Comparison of ENCODE assay signal across 19 cellular contexts in genomic region chr4:153553155-153553819, GRCh38.
A peak's percentile ranks its signal among the peaks of the same experiment; 100 is the strongest.
DNase-seq lines count a peak whose midpoint lies in the region; ATAC-seq and TF ChIP-seq lines count a peak whose summit lies in the region.
"Had no signal": no experiment of that assay in that cellular context is flagged by ENCODE, and none has a peak within 500 bp of the region (broad histone marks: within the 10 kb centered on the region; RNA-seq: fewer than 3 reads in every experiment).

No MANE protein-coding gene starts in this region.

- H3K36me3 ChIP-seq in aorta (ENCODE audit: control insufficient read depth in 1 of 2, insufficient read depth in 2 of 2, low read length in 1 of 2), result no peaks in the 10 kb centered on the region
- H3K36me3 ChIP-seq in brain microvascular endothelial cell (replicated peaks), result peaks cover 3% of the 10 kb centered on the region

- peaks cover 60% of the 10 kb centered on the region for H3K4me1 Mint-ChIP-seq in chondrocyte (ENCODE audit: low read depth)
- H3K4me1 Mint-ChIP-seq in naive thymus-derived CD8-positive, alpha-beta T cell, result peaks cover 23 to 55% (median 45%) of the 10 kb centered on the region in 4 donors

- intact Hi-C loops in Right ventricle myocardium superior (cut with DNase I) (no loop called here), Right ventricle myocardium inferior (cut with DNase I) (loop anchor here (2.0 to 5.0 kb wide), 2 partner anchors 20 to 66 kb away; no protein-coding TSS in a partner anchor), aorta (cut with DNase I) (loop anchor here in 1 of 2 donors (5.0 kb wide), 1 partner anchor 86 kb away; the partner anchor contains the start of gene TMEM131L)

- no peaks in the 10 kb centered on the region for H3K9me3 Mint-ChIP-seq in chondrocyte (ENCODE audit: low read depth)
- H3K9me3 Mint-ChIP-seq in naive thymus-derived CD8-positive, alpha-beta T cell, result no peaks in the 10 kb centered on the region
- H3K9me3 Mint-ChIP-seq: IgD-negative memory B cell had no signal

- H3K4me3 ChIP-seq in aorta (ENCODE audit: low read length in 2 of 2), result peak overlapping the region in 1 of 2 donors; percentile 34
- H3K4me3 ChIP-seq in brain microvascular endothelial cell (ENCODE audit: low read depth, low read length), result no peak overlapping the region
- H3K4me3 ChIP-seq: dorsolateral prefrontal cortex, smooth muscle cell had no signal

- DNase-seq in Right ventricle myocardium superior (no peak), Right ventricle myocardium inferior (ENCODE audit: missing footprints) (no peak), chondrocyte (ENCODE audit: low spot score) (no peak), aorta (no peak), brain microvascular endothelial cell (no peak)
- DNase-seq in naive thymus-derived CD8-positive, alpha-beta T cell, result no peak
- no peak for DNase-seq in NK-92 treated with Interleukin-12 subunit alpha and Interleukin-12 subunit beta, amount 100 ng/mL, for 24 hours (lab: John Stamatoyannopoulos, UW)
- DNase-seq: ACHN; activated CD8-positive, alpha-beta memory T cell treated with anti-CD3 and anti-CD28 coated beads for 24 hours; activated effector memory CD4-positive, alpha-beta T cell treated with anti-CD3 and anti-CD28 coated beads, Interleukin-2, amount 50 U/mL, for 16 hours; dorsolateral prefrontal cortex; erythroblast; NCI-H524; OCI-M1; SW 1271 had no signal

- H3K27ac ChIP-seq in aorta (ENCODE audit: low read depth in 1 of 2, low read length in 2 of 2), result peak overlapping the region; percentile 89 to 92
- no peak overlapping the region for H3K27ac ChIP-seq in brain microvascular endothelial cell
- H3K27ac ChIP-seq: VCaP had no signal

- TF ChIP-seq CTCF in chondrocyte (IDR thresholded peaks at IDR 0.05), result no peak
- no peak for TF ChIP-seq CTCF in brain microvascular endothelial cell (IDR thresholded peaks at IDR 0.05; ENCODE audit: low read depth, low read length, missing control alignments)

- in situ Hi-C loops in brain microvascular endothelial cell (cut with HindIII; ENCODE audit: low pct_ligation_motif_present, low sequenced_read_pairs), result no loop called here

- 9 to 14% methylated on average over 6 of the region's 6 CpGs for WGBS in aorta, 2 donors

- H3K27me3 Mint-ChIP-seq in chondrocyte (ENCODE audit: low read depth), result no peaks in the 10 kb centered on the region
- H3K27me3 Mint-ChIP-seq in naive thymus-derived CD8-positive, alpha-beta T cell, result no peaks in the 10 kb centered on the region
- H3K27me3 Mint-ChIP-seq: IgD-negative memory B cell had no signal

- H3K36me3 Mint-ChIP-seq in chondrocyte (ENCODE audit: low read depth), result no peaks in the 10 kb centered on the region
- H3K36me3 Mint-ChIP-seq in naive thymus-derived CD8-positive, alpha-beta T cell, result peaks cover 0 to 63% (median 7%) of the 10 kb centered on the region in 3 donors
- H3K36me3 Mint-ChIP-seq: IgD-negative memory B cell had no signal

- H3K27me3 ChIP-seq in aorta (ENCODE audit: control insufficient read depth in 1 of 2, insufficient read depth in 2 of 2, low read length in 1 of 2) (no peaks in the 10 kb centered on the region), brain microvascular endothelial cell (replicated peaks) (no peaks in the 10 kb centered on the region)
- H3K27me3 ChIP-seq: dorsolateral prefrontal cortex had no signal

- peak overlapping the region; percentile 92 for H3K27ac Mint-ChIP-seq in chondrocyte (ENCODE audit: unreplicated experiment)
- H3K27ac Mint-ChIP-seq in naive thymus-derived CD8-positive, alpha-beta T cell, result peak overlapping the region in 6 of 10 donors; percentile 14 to 80 (median 44)
- H3K27ac Mint-ChIP-seq: IgD-negative memory B cell had no signal

- peaks cover 0 to 4% of the 10 kb centered on the region in 2 donors for H3K4me1 ChIP-seq in aorta (ENCODE audit: control insufficient read depth in 1 of 2, insufficient read depth in 2 of 2, low read length in 2 of 2)

- peak; percentile 23 for ATAC-seq in Right ventricle myocardium superior (ENCODE audit: poor library complexity)
- no peak for ATAC-seq in Right ventricle myocardium inferior
- ATAC-seq in naive thymus-derived CD8-positive, alpha-beta T cell, result no peak
- ATAC-seq in aorta (ENCODE audit: low FRiP score), result no peak
- ATAC-seq in HG03025 (IDR thresholded peaks at IDR 0.05; ENCODE audit: low FRiP score, unreplicated experiment), result no peak

- H3K9me3 ChIP-seq in aorta (ENCODE audit: control insufficient read depth, low read length), result no peaks in the 10 kb centered on the region

- POLR2A ChIA-PET in naive thymus-derived CD8-positive, alpha-beta T cell (lab: Charles Lee), result no interaction called here

- H3K4me3 Mint-ChIP-seq in chondrocyte (ENCODE audit: unreplicated experiment), result peak overlapping the region; percentile 37
- no peak overlapping the region for H3K4me3 Mint-ChIP-seq in naive thymus-derived CD8-positive, alpha-beta T cell
- H3K4me3 Mint-ChIP-seq: IgD-negative memory B cell had no signal
